In genomic region chr22:37425369-37425768, GRCh38 we compare ENCODE assay signal across 27 cellular contexts. TPM values are rescaled to one million over a fixed set of nuclear protein-coding genes. Genes with fewer than 3 reads are reported as not detected.
DNase-seq lines count a peak whose midpoint lies in the region; ATAC-seq, FAIRE-seq and TF ChIP-seq lines count a peak whose summit lies in the region.
"Had no signal": no experiment of that assay in that cellular context is flagged by ENCODE, and none has a peak within 500 bp of the region (broad histone marks: within the 10 kb centered on the region; RNA-seq: fewer than 3 reads in every experiment).

No MANE protein-coding gene starts in this region.

- H3K18ac ChIP-seq in mesenchymal stem cell (ENCODE audit: low read depth in 1 of 2, low read length in 2 of 2): no peak overlapping the region

- TF ChIP-seq POLR2A in GM12878 (IDR thresholded peaks at IDR 0.05; ENCODE audit: low read depth, low read length): no peak

- POLR2A ChIA-PET in HEK293 (lab: Yijun Ruan, JAX): no interaction called here
- POLR2A ChIA-PET in GM12878 (lab: Charles Lee): no interaction called here

- no peaks in the 10 kb centered on the region for H3K36me3 Mint-ChIP-seq in type B pancreatic cell
- H3K36me3 Mint-ChIP-seq: activated naive CD8-positive, alpha-beta T cell; CD4-positive, CD25-positive, alpha-beta regulatory T cell; memory B cell; stimulated activated memory B cell treated with anti-CD40 and anti-IgM and Interleukin-4, amounts not matched to agents 10 μg/mL and 1 μg/mL and 100 μg/mL, for 72 hours had no signal

- intact Hi-C loops in GM12878 (cut with micrococcal nuclease; ENCODE audit: unreplicated experiment): no loop called here

- TF ChIP-seq EP300 in GM12878 (IDR thresholded peaks at IDR 0.05; ENCODE audit: borderline replicate concordance in 1 of 2, control insufficient read depth in 1 of 2, low read depth in 2 of 2, low read length in 2 of 2): no peak

- no peak overlapping the region for H3K4me2 ChIP-seq in GM12878 (ENCODE audit: control insufficient read depth, insufficient read depth)
- H3K4me2 ChIP-seq in mesenchymal stem cell (ENCODE audit: low read length, poor library complexity, severe bottlenecking): peak overlapping the region; percentile 81

- H4K20me1 ChIP-seq in GM12878 (ENCODE audit: control insufficient read depth, insufficient read depth): no peaks in the 10 kb centered on the region

- no peak overlapping the region for H3K4ac ChIP-seq in mesenchymal stem cell (ENCODE audit: low read depth in 1 of 2, low read length in 2 of 2)

- WGBS in GM12878 (ENCODE audit: insufficient coverage, insufficient replicate concordance, low lambda C conversion rate, missing lambda C conversion rate): 27% methylated on average over 11 of the region's 11 CpGs
- 83% methylated on average over 11 of the region's 11 CpGs for WGBS in mesenchymal stem cell

- no peak overlapping the region for H3K27ac ChIP-seq in HEK293 (ENCODE audit: extremely low read depth, low read depth, low read length)
- H3K27ac ChIP-seq in GM12878 (ENCODE audit: control insufficient read depth, insufficient read depth): no peak overlapping the region
- H3K27ac ChIP-seq in mesenchymal stem cell (ENCODE audit: low read length, poor library complexity, severe bottlenecking): no peak overlapping the region
- H3K27ac ChIP-seq: ascending aorta, skin epidermis had no signal

- H3K9me3 Mint-ChIP-seq in type B pancreatic cell: no peaks in the 10 kb centered on the region
- H3K9me3 Mint-ChIP-seq: activated T-helper 17 cell treated with anti-CD3 and anti-CD28 coated beads, Interleukin-2, amount 50 U/mL, for 72 hours; effector memory CD8-positive, alpha-beta T cell; memory B cell; stimulated activated memory B cell treated with anti-CD40 and anti-IgM and Interleukin-4, amounts not matched to agents 10 μg/mL and 1 μg/mL and 100 μg/mL, for 72 hours; T-helper 2 cell treated with Interferon-gamma antibody and Interleukin-4, amounts not matched to agents 5 μg/mL and 100 μg/mL, for 36 hours had no signal

- H4K8ac ChIP-seq in mesenchymal stem cell (ENCODE audit: low read length): no peak overlapping the region

- H2BK12ac ChIP-seq in mesenchymal stem cell (ENCODE audit: low read length in 2 of 2): no peak overlapping the region

- H2AK5ac ChIP-seq in mesenchymal stem cell (ENCODE audit: low read length, severe bottlenecking): peak overlapping the region; percentile 40

- H3K27ac Mint-ChIP-seq in type B pancreatic cell: no peak overlapping the region
- H3K27ac Mint-ChIP-seq: activated CD8-positive, alpha-beta T cell treated with anti-CD3 and anti-CD28 coated beads, Interleukin-2, amount 10 ng/mL, durations not matched to agents 7 days and 5 days; activated naive CD8-positive, alpha-beta T cell; activated T-helper 17 cell treated with anti-CD3 and anti-CD28 coated beads, Interleukin-2, amount 50 U/mL, for 72 hours; effector memory CD8-positive, alpha-beta T cell; memory B cell; stimulated activated memory B cell treated with anti-CD40 and anti-IgM and Interleukin-4, amounts not matched to agents 10 μg/mL and 1 μg/mL and 100 μg/mL, for 72 hours; T-helper 2 cell treated with Interferon-gamma antibody and Interleukin-4, amounts not matched to agents 5 μg/mL and 100 μg/mL, for 36 hours had no signal

- H3K9me3 ChIP-seq in HEK293 (ENCODE audit: control insufficient read depth, insufficient read depth, low read depth, low read length) (no peaks in the 10 kb centered on the region), GM12878 (replicated peaks; ENCODE audit: control insufficient read depth, insufficient read depth, low read length) (no peaks in the 10 kb centered on the region), mesenchymal stem cell (ENCODE audit: control insufficient read depth, low read length) (no peaks in the 10 kb centered on the region)
- H3K9me3 ChIP-seq: ascending aorta had no signal

- H2BK15ac ChIP-seq in mesenchymal stem cell (ENCODE audit: low read depth, poor library complexity, severe bottlenecking): no peak overlapping the region

- H3K9ac ChIP-seq in GM12878 (ENCODE audit: control insufficient read depth, insufficient read depth, low read length) (no peak overlapping the region), mesenchymal stem cell (ENCODE audit: low read length) (no peak overlapping the region)

- CTCF ChIA-PET in HEK293 (lab: Yijun Ruan, JAX) (interaction anchor here (1.1 kb wide), 1 partner anchor 143 kb away, joined by 4 read pairs; no protein-coding TSS in a partner anchor), GM12878 (lab: Yijun Ruan, JAX) (interaction anchor here (1.0 to 1.3 kb wide), 3 partner anchors 107 to 109 kb away, joined by 3 to 5 read pairs (median 3); no protein-coding TSS in a partner anchor)

- H3K23ac ChIP-seq in mesenchymal stem cell (ENCODE audit: low read length in 2 of 2): no peak overlapping the region

- H3K27me3 ChIP-seq in GM12878 (replicated peaks in 1 of 2; ENCODE audit: control insufficient read depth in 2 of 2, insufficient read depth in 2 of 2, low read length in 1 of 2) (peaks cover 14 to 23% of the 10 kb centered on the region in 2 experiments), mesenchymal stem cell (ENCODE audit: control insufficient read depth in 1 of 2, insufficient read depth in 1 of 2, low read length in 2 of 2) (peaks cover 0 to 89% of the 10 kb centered on the region in 2 experiments)

- H3K4me1 Mint-ChIP-seq in type B pancreatic cell (ENCODE audit: unreplicated experiment): peaks cover 15% of the 10 kb centered on the region

- H3K4me3 Mint-ChIP-seq in type B pancreatic cell: peak overlapping the region; percentile 70
- H3K4me3 Mint-ChIP-seq: activated CD8-positive, alpha-beta T cell treated with anti-CD3 and anti-CD28 coated beads, Interleukin-2, amount 10 ng/mL, durations not matched to agents 7 days and 5 days; activated naive CD8-positive, alpha-beta T cell; activated T-helper 17 cell treated with anti-CD3 and anti-CD28 coated beads, Interleukin-2, amount 50 U/mL, for 72 hours; CD4-positive, CD25-positive, alpha-beta regulatory T cell; memory B cell; stimulated activated memory B cell treated with anti-CD40 and anti-IgM and Interleukin-4, amounts not matched to agents 10 μg/mL and 1 μg/mL and 100 μg/mL, for 72 hours; T-helper 2 cell treated with Interferon-gamma antibody and Interleukin-4, amounts not matched to agents 5 μg/mL and 100 μg/mL, for 36 hours had no signal

- no peak overlapping the region for H2BK5ac ChIP-seq in mesenchymal stem cell (ENCODE audit: low read depth, low read length, poor library complexity, severe bottlenecking)

- H3K36me3 ChIP-seq in HEK293 (ENCODE audit: control insufficient read depth in 2 of 2, insufficient read depth in 1 of 2, low read length in 2 of 2) (no peaks in the 10 kb centered on the region), GM12878 (ENCODE audit: control insufficient read depth in 2 of 2, insufficient read depth in 2 of 2, low read length in 1 of 2) (no peaks in the 10 kb centered on the region), mesenchymal stem cell (ENCODE audit: control insufficient read depth in 1 of 2, insufficient read depth in 2 of 2, low read depth in 1 of 2, low read length in 2 of 2) (peaks cover 0 to 13% of the 10 kb centered on the region in 2 experiments)
- H3K36me3 ChIP-seq: ascending aorta had no signal

- ATAC-seq in GM12878 (no peak), GM21423 (IDR thresholded peaks at IDR 0.05; ENCODE audit: unreplicated experiment) (no peak), GM21737 (IDR thresholded peaks at IDR 0.05; ENCODE audit: unreplicated experiment) (no peak), HG02981 (IDR thresholded peaks at IDR 0.05; ENCODE audit: unreplicated experiment) (no peak)
- ATAC-seq: activated CD8-positive, alpha-beta T cell treated with anti-CD3 and anti-CD28 coated beads, Interleukin-2, amount 10 ng/mL, durations not matched to agents 7 days and 5 days; activated T-helper 17 cell treated with anti-CD3 and anti-CD28 coated beads, Interleukin-2, amount 50 U/mL, for 72 hours; left lobe of liver; stimulated activated memory B cell treated with anti-CD40 and anti-IgM and Interleukin-4, amounts not matched to agents 10 μg/mL and 1 μg/mL and 100 μg/mL, for 72 hours had no signal

- TF ChIP-seq CTCF in HEK293 (tag by site-specific recombination; IDR thresholded peaks at IDR 0.05) (no peak), GM12878 (IDR thresholded peaks at IDR 0.05 in 2 of 3, conservative IDR thresholded peaks at IDR 0.05 in 1 of 3; ENCODE audit: control insufficient read depth in 2 of 3, extremely low read depth in 1 of 3, insufficient read depth in 1 of 3, low read depth in 3 of 3, low read length in 3 of 3) (no peak), type B pancreatic cell (conservative IDR thresholded peaks at IDR 0.05) (no peak)

- H3K4me1 ChIP-seq in HEK293 (ENCODE audit: control insufficient read depth, insufficient read depth, low read length) (no peaks in the 10 kb centered on the region), GM12878 (ENCODE audit: control insufficient read depth, insufficient read depth, low read length) (no peaks in the 10 kb centered on the region), mesenchymal stem cell (ENCODE audit: control insufficient read depth, insufficient read depth, low read depth, low read length) (peaks cover 64% of the 10 kb centered on the region)

- H2BK120ac ChIP-seq in mesenchymal stem cell (ENCODE audit: low read depth, low read length): no peak overlapping the region

- H2AFZ ChIP-seq in GM12878 (ENCODE audit: control insufficient read depth, low read depth, low read length): no peak overlapping the region
- H2AFZ ChIP-seq in mesenchymal stem cell (ENCODE audit: low read depth, low read length): no peak overlapping the region

- FAIRE-seq in GM12878 (lab: Jason Lieb, UNC): no peak
- FAIRE-seq: HTR-8/SVneo had no signal

- H3K14ac ChIP-seq in mesenchymal stem cell (ENCODE audit: low read length in 2 of 2): no peak overlapping the region

- H4K91ac ChIP-seq in mesenchymal stem cell (ENCODE audit: low read length): no peak overlapping the region

- SMC1A ChIA-PET in GM12878 (lab: Charles Lee; ENCODE audit: uncharacterized antibody, unreplicated experiment): no interaction called here

- in situ Hi-C loops in GM12878 (cut with MboI): no loop called here

- RAD21 ChIA-PET in GM12878 (lab: Charles Lee; ENCODE audit: unreplicated experiment): no interaction called here

- no peak overlapping the region for H3K4me3 ChIP-seq in HEK293 (ENCODE audit: low read depth, low read length)
- H3K4me3 ChIP-seq in GM12878: no peak overlapping the region
- H3K4me3 ChIP-seq in mesenchymal stem cell (ENCODE audit: insufficient read depth in 1 of 2, low read depth in 1 of 2, low read length in 2 of 2): peak overlapping the region in 1 of 2 experiments; percentile 84
- H3K4me3 ChIP-seq: ascending aorta, skin epidermis had no signal

- BruUV-seq in GM12878 (replicated peaks; lab: Mats Ljungman, UMichigan): no TSS peak

- no peak for TF ChIP-seq RAD21 in GM12878 (IDR thresholded peaks at IDR 0.05; ENCODE audit: insufficient read depth, low read depth, low read length)

- DNase-seq in GM12878 (ENCODE audit: low read depth, low spot score) (no peak), mesenchymal stem cell (no peak), type B pancreatic cell (ENCODE audit: extremely low spot score, unreplicated experiment) (no peak)
- DNase-seq: activated CD8-positive, alpha-beta T cell treated with anti-CD3 and anti-CD28 coated beads, Interleukin-2, amount 10 ng/mL, durations not matched to agents 7 days and 5 days; caudate nucleus; CD4-positive, CD25-positive, alpha-beta regulatory T cell; cortex of kidney; effector memory CD8-positive, alpha-beta T cell; erythroblast; NCI-H2029; nucleus accumbens; SHP77 treated with DMSO at 0.1 percent for 48 hours; trophoblast cell had no signal

- no peaks in the 10 kb centered on the region for H3K79me2 ChIP-seq in GM12878 (ENCODE audit: control insufficient read depth, insufficient read depth, low read length)

- H3K27me3 Mint-ChIP-seq in type B pancreatic cell: peaks cover 81% of the 10 kb centered on the region

- H3K79me1 ChIP-seq in mesenchymal stem cell (replicated peaks; ENCODE audit: low read length, poor library complexity, severe bottlenecking): peaks cover 12% of the 10 kb centered on the region

RNA-seq across cellular contexts. Expression of gene ELFN2, which starts 1.9 kb away (rescaled TPM):
- 0.37 and 0.40 TPM in 2 replicates for total RNA-seq in GM12878 (2013; cell fraction: nucleolus; rRNA removed)
- total RNA-seq in GM12878 (2014; rRNA removed) (not detected in 2 replicates), GM12878 (2014; rRNA removed; fragmentation: Illumina TruSeq; extraction: Trizol) (not detected in 2 replicates), GM12878 (2021) (0.03 and 0.05 TPM in 2 replicates), type B pancreatic cell (ENCODE audit: low replicate concordance) (0.53 and 1.3 TPM in 2 replicates)
- 0.04 TPM for polyA plus RNA-seq in GM12878 (2011; ENCODE audit: low read depth)
- polyA plus RNA-seq in GM12878 (2011; rRNA removed) (0.03 TPM in 1 of 2 replicates, not detected in the other), GM12878 (2014; fragmentation: Illumina TruSeq; extraction: Trizol) (not detected in 2 replicates), GM12878 (2014; fragmentation: Nextera tagmentation; extraction: Ambion mirVana) (not detected), GM12878 (2014; rRNA removed) (not detected in 2 replicates), GM12878 (2016; fragmentation: Nextera tagmentation; extraction: Ambion mirVana) (not detected)
- 0.05 and 0.07 TPM in 2 replicates for polyA plus RNA-seq in GM12878 (2011; cell fraction: cytosol; rRNA removed)
- 0.23 and 0.36 TPM in 2 replicates for polyA plus RNA-seq in GM12878 (2011; cell fraction: nucleus; rRNA removed)
- polyA plus RNA-seq in GM12878 (2012): 0.11 TPM in 2 replicates
- polyA minus RNA-seq in GM12878 (2011; rRNA and poly(A)+ RNA removed): 0.10 TPM in 1 of 2 replicates, not detected in the other
- not detected in 2 replicates for polyA minus RNA-seq in GM12878 (2011; cell fraction: cytosol; rRNA and poly(A)+ RNA removed)
- not detected in 2 replicates for polyA minus RNA-seq in GM12878 (2011; cell fraction: nucleus; rRNA and poly(A)+ RNA removed)
- polyA plus RNA-seq in mesenchymal stem cell (2013, experiment 1 of 2): 5.2 TPM
- 5.1 TPM for polyA plus RNA-seq in mesenchymal stem cell (2013, experiment 2 of 2)
- total RNA-seq: ascending aorta, subcutaneous adipose tissue had no signal
- polyA plus RNA-seq: CD4-positive, CD25-positive, alpha-beta regulatory T cell had no signal

Comparison
In these comparisons a context has a peak if more than half of its experiments do, and no peak if none do; other contexts are left out.
1. Of the 9 proteins assayed by ChIP-seq in both HEK293 and GM12878: peak only in HEK293: ATF2; only in GM12878: none; in both: none; in neither: 8.